ENCODE assay signal across 1 cellular context in genomic region chr11:120666121-120666639, GRCh38.
TF ChIP-seq lines count a peak whose summit lies in the region.

No MANE protein-coding gene starts in this region.

TF ChIP-seq in H1, 55 proteins besides CTCF, POLR2A, EP300 and RAD21:
- TF ChIP-seq CREB1 (IDR thresholded peaks at IDR 0.05) = no peak
- TF ChIP-seq, protein P1, sequence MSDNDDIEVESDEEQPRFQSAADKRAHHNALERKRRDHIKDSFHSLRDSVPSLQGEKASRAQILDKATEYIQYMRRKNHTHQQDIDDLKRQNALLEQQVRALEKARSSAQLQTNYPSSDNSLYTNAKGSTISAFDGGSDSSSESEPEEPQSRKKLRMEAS (IDR thresholded peaks at IDR 0.05) = no peak
- no peak for TF ChIP-seq CBX5 (IDR thresholded peaks at IDR 0.05; ENCODE audit: low read depth, low read length)
- no peak for TF ChIP-seq YY1 (IDR thresholded peaks at IDR 0.05; ENCODE audit: low read depth, low read length)
TF ChIP-seq in H1: peak in this region for 0.
